In genomic region chr14:41605550-41606248, GRCh38 we compare ENCODE assay signal across 1 cellular context.
TF ChIP-seq lines count a peak whose summit lies in the region.

No MANE protein-coding gene starts in this region.

TF ChIP-seq in HEK293, 187 proteins besides CTCF, POLR2A, EP300 and RAD21 (continued from another document):
- TF ChIP-seq, protein P1, sequence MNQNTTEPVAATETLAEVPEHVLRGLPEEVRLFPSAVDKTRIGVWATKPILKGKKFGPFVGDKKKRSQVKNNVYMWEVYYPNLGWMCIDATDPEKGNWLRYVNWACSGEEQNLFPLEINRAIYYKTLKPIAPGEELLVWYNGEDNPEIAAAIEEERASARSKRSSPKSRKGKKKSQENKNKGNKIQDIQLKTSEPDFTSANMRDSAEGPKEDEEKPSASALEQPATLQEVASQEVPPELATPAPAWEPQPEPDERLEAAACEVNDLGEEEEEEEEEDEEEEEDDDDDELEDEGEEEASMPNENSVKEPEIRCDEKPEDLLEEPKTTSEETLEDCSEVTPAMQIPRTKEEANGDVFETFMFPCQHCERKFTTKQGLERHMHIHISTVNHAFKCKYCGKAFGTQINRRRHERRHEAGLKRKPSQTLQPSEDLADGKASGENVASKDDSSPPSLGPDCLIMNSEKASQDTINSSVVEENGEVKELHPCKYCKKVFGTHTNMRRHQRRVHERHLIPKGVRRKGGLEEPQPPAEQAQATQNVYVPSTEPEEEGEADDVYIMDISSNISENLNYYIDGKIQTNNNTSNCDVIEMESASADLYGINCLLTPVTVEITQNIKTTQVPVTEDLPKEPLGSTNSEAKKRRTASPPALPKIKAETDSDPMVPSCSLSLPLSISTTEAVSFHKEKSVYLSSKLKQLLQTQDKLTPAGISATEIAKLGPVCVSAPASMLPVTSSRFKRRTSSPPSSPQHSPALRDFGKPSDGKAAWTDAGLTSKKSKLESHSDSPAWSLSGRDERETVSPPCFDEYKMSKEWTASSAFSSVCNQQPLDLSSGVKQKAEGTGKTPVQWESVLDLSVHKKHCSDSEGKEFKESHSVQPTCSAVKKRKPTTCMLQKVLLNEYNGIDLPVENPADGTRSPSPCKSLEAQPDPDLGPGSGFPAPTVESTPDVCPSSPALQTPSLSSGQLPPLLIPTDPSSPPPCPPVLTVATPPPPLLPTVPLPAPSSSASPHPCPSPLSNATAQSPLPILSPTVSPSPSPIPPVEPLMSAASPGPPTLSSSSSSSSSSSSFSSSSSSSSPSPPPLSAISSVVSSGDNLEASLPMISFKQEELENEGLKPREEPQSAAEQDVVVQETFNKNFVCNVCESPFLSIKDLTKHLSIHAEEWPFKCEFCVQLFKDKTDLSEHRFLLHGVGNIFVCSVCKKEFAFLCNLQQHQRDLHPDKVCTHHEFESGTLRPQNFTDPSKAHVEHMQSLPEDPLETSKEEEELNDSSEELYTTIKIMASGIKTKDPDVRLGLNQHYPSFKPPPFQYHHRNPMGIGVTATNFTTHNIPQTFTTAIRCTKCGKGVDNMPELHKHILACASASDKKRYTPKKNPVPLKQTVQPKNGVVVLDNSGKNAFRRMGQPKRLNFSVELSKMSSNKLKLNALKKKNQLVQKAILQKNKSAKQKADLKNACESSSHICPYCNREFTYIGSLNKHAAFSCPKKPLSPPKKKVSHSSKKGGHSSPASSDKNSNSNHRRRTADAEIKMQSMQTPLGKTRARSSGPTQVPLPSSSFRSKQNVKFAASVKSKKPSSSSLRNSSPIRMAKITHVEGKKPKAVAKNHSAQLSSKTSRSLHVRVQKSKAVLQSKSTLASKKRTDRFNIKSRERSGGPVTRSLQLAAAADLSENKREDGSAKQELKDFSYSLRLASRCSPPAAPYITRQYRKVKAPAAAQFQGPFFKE (tag by site-specific recombination; IDR thresholded peaks at IDR 0.05; ENCODE audit: borderline replicate concordance): no peak
- no peak for TF ChIP-seq ZNF112 (tag by site-specific recombination; IDR thresholded peaks at IDR 0.05)
- TF ChIP-seq SETDB1 (IDR thresholded peaks at IDR 0.05; ENCODE audit: insufficient read length, low read length): no peak
- TF ChIP-seq ZFP3 (tag by site-specific recombination; IDR thresholded peaks at IDR 0.05; ENCODE audit: low read depth): no peak
- TF ChIP-seq ZNF670 (tag by site-specific recombination; IDR thresholded peaks at IDR 0.05; ENCODE audit: low read depth): no peak
